Comparison of ENCODE assay signal across 19 cellular contexts in genomic region chr10:63542835-63543575, GRCh38. TPM values are rescaled to one million over a fixed set of nuclear protein-coding genes. Genes with fewer than 3 reads are reported as not detected.
DNase-seq lines count a peak whose midpoint lies in the region; ATAC-seq and TF ChIP-seq lines count a peak whose summit lies in the region.
"Had no signal": no experiment of that assay in that cellular context is flagged by ENCODE, and none has a peak within 500 bp of the region (broad histone marks: within the 10 kb centered on the region; RNA-seq: fewer than 3 reads in every experiment).

No MANE protein-coding gene starts in this region.

- H4K5ac ChIP-seq in mesendoderm (ENCODE audit: low read length) = no peak overlapping the region

- no peaks in the 10 kb centered on the region for H3K27me3 Mint-ChIP-seq in mesothelial cell of epicardium (ENCODE audit: low read depth)
- H3K27me3 Mint-ChIP-seq: activated CD4-positive, alpha-beta T cell treated with anti-CD3 and anti-CD28 coated beads, Interleukin-2, amount 10 ng/mL, durations not matched to agents 7 days and 5 days; CD4-positive, CD25-positive, alpha-beta regulatory T cell had no signal

- no peak overlapping the region for H3K4me3 Mint-ChIP-seq in mesothelial cell of epicardium
- H3K4me3 Mint-ChIP-seq: activated CD4-positive, alpha-beta T cell treated with anti-CD3 and anti-CD28 coated beads, Interleukin-2, amount 10 ng/mL, durations not matched to agents 7 days and 5 days; activated T-cell treated with anti-CD3 and anti-CD28 coated beads, Interleukin-2, amount 50 U/mL, for 4 hours; CD4-positive, CD25-positive, alpha-beta regulatory T cell had no signal

- H3K4me3 ChIP-seq in choroid plexus epithelial cell (ENCODE audit: low read depth, low read length) = no peak overlapping the region
- no peak overlapping the region for H3K4me3 ChIP-seq in mesendoderm (ENCODE audit: low read length)
- H3K4me3 ChIP-seq: PC-9, skin epidermis had no signal

- H3K27ac ChIP-seq in mesendoderm (ENCODE audit: low read depth, low read length) = no peak overlapping the region
- H3K27ac ChIP-seq: PC-9, skin epidermis had no signal

- peak; percentile 57 for DNase-seq in EL
- DNase-seq in MV-4-11 (lab: John Stamatoyannopoulos, UW) = peak; percentile 55
- peak; percentile 20 for DNase-seq in choroid plexus epithelial cell (ENCODE audit: low read depth)
- no peak for DNase-seq in mesothelial cell of epicardium (ENCODE audit: low spot score in 2 of 2, unreplicated experiment in 2 of 2)
- no peak for DNase-seq in mesendoderm
- DNase-seq in NOMO-1 treated with DMSO at 0.1 percent for 48 hours (lab: John Stamatoyannopoulos, UW; ENCODE audit: unreplicated experiment) = no peak
- DNase-seq in retina = no peak
- DNase-seq: activated CD4-positive, alpha-beta T cell treated with anti-CD3 and anti-CD28 coated beads, Interleukin-2, amount 10 ng/mL, durations not matched to agents 7 days and 5 days; activated T-cell treated with anti-CD3 and anti-CD28 coated beads, Interleukin-2, amount 50 U/mL, for 4 hours; amygdala; CD4-positive, CD25-positive, alpha-beta regulatory T cell; GDM1; head of caudate nucleus; left ventricle myocardium superior; NCI-H1048; NCI-H2227 treated with DMSO at 0.1 percent for 48 hours; PC-9 had no signal

- H3K4me2 ChIP-seq in mesendoderm (ENCODE audit: low read length) = no peak overlapping the region
- H3K4me2 ChIP-seq: PC-9 had no signal

- no peak overlapping the region for H4K8ac ChIP-seq in mesendoderm (ENCODE audit: low read depth, low read length)

- H3K18ac ChIP-seq in mesendoderm (ENCODE audit: low read length) = no peak overlapping the region

- no peak overlapping the region for H2BK5ac ChIP-seq in mesendoderm (ENCODE audit: low read length)

- H3K56ac ChIP-seq in mesendoderm (ENCODE audit: low read length) = no peak overlapping the region

- peaks cover 6% of the 10 kb centered on the region for H3K9me3 Mint-ChIP-seq in mesothelial cell of epicardium
- H3K9me3 Mint-ChIP-seq: activated CD4-positive, alpha-beta T cell treated with anti-CD3 and anti-CD28 coated beads, Interleukin-2, amount 10 ng/mL, durations not matched to agents 7 days and 5 days; activated T-cell treated with anti-CD3 and anti-CD28 coated beads, Interleukin-2, amount 50 U/mL, for 4 hours; CD4-positive, CD25-positive, alpha-beta regulatory T cell had no signal

- H2BK120ac ChIP-seq in mesendoderm (ENCODE audit: low read depth, low read length) = no peak overlapping the region

- no peak overlapping the region for H3K4ac ChIP-seq in mesendoderm (ENCODE audit: low read depth, low read length)

- peaks cover 12% of the 10 kb centered on the region for H3K36me3 Mint-ChIP-seq in mesothelial cell of epicardium

- H2AK5ac ChIP-seq in mesendoderm (ENCODE audit: low read length) = no peak overlapping the region

- no peak overlapping the region for H3K9ac ChIP-seq in mesendoderm (ENCODE audit: low read length)

- no peak overlapping the region for H3K23ac ChIP-seq in mesendoderm (ENCODE audit: low read length)

- WGBS in mesendoderm (ENCODE audit: extremely low coverage, insufficient coverage, low lambda C conversion rate) = no CpG with 5 or more reads among the region's 5 CpGs

- no peaks in the 10 kb centered on the region for H3K27me3 ChIP-seq in mesendoderm (ENCODE audit: insufficient read depth, low read length, poor library complexity)

- peak overlapping the region; percentile 26 for H3K27ac Mint-ChIP-seq in mesothelial cell of epicardium
- H3K27ac Mint-ChIP-seq: activated CD4-positive, alpha-beta T cell treated with anti-CD3 and anti-CD28 coated beads, Interleukin-2, amount 10 ng/mL, durations not matched to agents 7 days and 5 days had no signal

- H3K79me1 ChIP-seq in mesendoderm (ENCODE audit: low read length) = peaks cover 11% of the 10 kb centered on the region

- no peak overlapping the region for H2BK15ac ChIP-seq in mesendoderm (replicated peaks; ENCODE audit: low read depth)

- peaks cover 20% of the 10 kb centered on the region for H3K4me1 Mint-ChIP-seq in mesothelial cell of epicardium

- H3K36me3 ChIP-seq in mesendoderm (ENCODE audit: control insufficient read depth, insufficient read depth, low read length) = no peaks in the 10 kb centered on the region

- peaks cover 7% of the 10 kb centered on the region for H3K79me2 ChIP-seq in mesendoderm (ENCODE audit: control insufficient read depth, insufficient read depth, low read length)

- no peaks in the 10 kb centered on the region for H3K4me1 ChIP-seq in mesendoderm (ENCODE audit: control insufficient read depth, low read depth, low read length)

- ATAC-seq in HG02884 (IDR thresholded peaks at IDR 0.05; ENCODE audit: unreplicated experiment) = no peak
- ATAC-seq: activated T-cell treated with anti-CD3 and anti-CD28 coated beads, Interleukin-2, amount 50 U/mL, for 4 hours had no signal

- TF ChIP-seq CTCF in choroid plexus epithelial cell (conservative IDR thresholded peaks at IDR 0.05; ENCODE audit: low read depth, low read length) (no peak), mesothelial cell of epicardium (IDR thresholded peaks at IDR 0.05; ENCODE audit: unreplicated experiment) (no peak)

RNA-seq across cellular contexts. Expression of gene REEP3, which starts 21.8 kb away (rescaled TPM):
- total RNA-seq in mesothelial cell of epicardium = 28.5 to 33.1 TPM (median 31.9 TPM) in 3 replicates
- polyA plus RNA-seq in mesendoderm (2013, experiment 1 of 2) = 15.0 TPM
- polyA plus RNA-seq in mesendoderm (2013, experiment 2 of 2) = 15.6 TPM

Comparison
In these comparisons a context has a peak if more than half of its experiments do, and no peak if none do; other contexts are left out.
1. DNase-seq: peak in EL (single experiment), MV-4-11 (single experiment) and choroid plexus epithelial cell (single experiment); none in mesothelial cell of epicardium (0 of 2), mesendoderm (single experiment), NOMO-1 treated with DMSO at 0.1 percent for 48 hours (single experiment) and retina (single experiment).